Comparison of ENCODE assay signal across 8 cellular contexts in the genomic region with DNA sequence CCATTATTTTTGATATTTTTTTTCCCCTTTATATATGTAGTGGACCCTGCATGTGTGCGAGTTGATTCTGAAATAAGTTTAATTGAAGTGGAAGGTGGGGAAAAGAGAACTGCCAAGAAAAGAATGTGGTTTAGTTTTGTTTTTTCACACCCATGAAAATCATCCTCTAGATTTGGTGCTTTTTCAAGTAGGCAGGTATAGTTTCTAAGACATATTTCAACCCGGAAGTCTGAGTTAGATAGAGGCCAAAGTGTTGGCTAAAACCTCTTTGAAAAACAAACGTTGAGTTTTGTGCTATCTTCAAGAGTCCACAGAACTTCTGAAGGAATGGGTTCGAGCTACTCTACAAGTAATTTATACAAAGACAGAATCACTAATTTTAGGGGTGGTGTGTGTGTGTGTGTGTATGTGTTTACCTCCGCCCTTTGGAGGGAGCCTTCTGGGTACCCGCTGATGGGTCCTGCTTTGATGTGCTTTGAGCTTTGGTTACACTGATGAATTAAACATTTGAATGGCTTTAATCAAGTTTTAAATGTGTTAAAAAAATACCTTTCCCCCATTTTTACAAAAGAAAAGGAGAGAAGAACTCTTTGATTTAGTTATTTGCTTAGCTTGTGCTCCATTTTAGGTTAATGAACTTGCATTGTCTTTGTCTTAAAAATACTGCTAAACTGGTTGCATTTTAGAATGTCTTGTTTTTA. TPM values are rescaled to one million over a fixed set of nuclear protein-coding genes. Genes with fewer than 3 reads are reported as not detected.
DNase-seq lines count a peak whose midpoint lies in the region; ATAC-seq, FAIRE-seq and TF ChIP-seq lines count a peak whose summit lies in the region.

No MANE protein-coding gene starts in this region.

- H4K20me1 ChIP-seq in endothelial cell of umbilical vein (replicated peaks; ENCODE audit: control insufficient read depth, extremely low read depth, insufficient read depth, low read length): no peaks in the 10 kb centered on the region

- no peaks in the 10 kb centered on the region for H3K9me3 ChIP-seq in Peyer's patch
- H3K9me3 ChIP-seq in endothelial cell of umbilical vein (replicated peaks; ENCODE audit: control insufficient read depth, insufficient read depth, low read length): no peaks in the 10 kb centered on the region
- no peaks in the 10 kb centered on the region for H3K9me3 ChIP-seq in prostate gland

- H3K27ac ChIP-seq in Peyer's patch: peak overlapping the region in 3 of 4 donors; percentile 89 to 98 (median 98)
- no peak overlapping the region for H3K27ac ChIP-seq in endothelial cell of umbilical vein (ENCODE audit: insufficient read depth, low read depth, low read length)
- H3K27ac ChIP-seq in prostate gland: peak overlapping the region; percentile 88 to 97

- no peak overlapping the region for H2AFZ ChIP-seq in endothelial cell of umbilical vein (ENCODE audit: low read depth, low read length)

- dilution Hi-C loops in endothelial cell of umbilical vein (cut with MboI; ENCODE audit: extremely low pct_ligation_motif_present, low sequenced_read_pairs): no loop called here

- H3K9ac ChIP-seq in endothelial cell of umbilical vein (replicated peaks; ENCODE audit: extremely low read depth, insufficient read depth, low read length): no peak overlapping the region

- peak overlapping the region; percentile 86 for H3K4me2 ChIP-seq in endothelial cell of umbilical vein (ENCODE audit: insufficient read depth, low read length)

- intact Hi-C loops in endothelial cell of umbilical vein (cut with micrococcal nuclease): no loop called here
- intact Hi-C loops in prostate gland (cut with DNase I): loop anchor here (10.0 kb wide), 1 partner anchor 385 kb away; no protein-coding TSS in a partner anchor

- no peak for DNase-seq in GM12864 (ENCODE audit: low read depth)
- DNase-seq in Peyer's patch: no peak
- DNase-seq in endothelial cell of umbilical vein (ENCODE audit: low read depth, low spot score): no peak
- no peak for DNase-seq in prostate gland (ENCODE audit: low spot score)
- DNase-seq in NCI-H2196 treated with DMSO at 0.1 percent for 48 hours (lab: John Stamatoyannopoulos, UW; ENCODE audit: unreplicated experiment): no peak
- DNase-seq in HPDE6-E6E7 (ENCODE audit: extremely low spot score): no peak

- no peaks in the 10 kb centered on the region for H3K36me3 ChIP-seq in Peyer's patch
- H3K36me3 ChIP-seq in endothelial cell of umbilical vein (ENCODE audit: control insufficient read depth in 2 of 2, extremely low read depth in 1 of 2, insufficient read depth in 2 of 2, low read length in 2 of 2): no peaks in the 10 kb centered on the region
- H3K36me3 ChIP-seq in prostate gland: no peaks in the 10 kb centered on the region

- BruUV-seq in endothelial cell of umbilical vein (replicated peaks; lab: Mats Ljungman, UMichigan): TSS peak; percentile 10

- CTCF ChIA-PET in endothelial cell of umbilical vein (lab: Charles Lee): interaction anchor here (1.1 kb wide), 1 partner anchor 433 kb away, joined by 3 read pairs; no protein-coding TSS in a partner anchor

- TF ChIP-seq POLR2A in Peyer's patch (IDR thresholded peaks at IDR 0.05): no peak
- TF ChIP-seq POLR2A in endothelial cell of umbilical vein (IDR thresholded peaks at IDR 0.05; ENCODE audit: low read depth, low read length): no peak
- TF ChIP-seq POLR2A in prostate gland (IDR thresholded peaks at IDR 0.05): no peak

- 65% methylated on average over 6 of the region's 6 CpGs for WGBS in prostate gland

- H3K4me3 ChIP-seq in GM12864 (ENCODE audit: low read depth, low read length) (peak overlapping the region; percentile 86), Peyer's patch (peak overlapping the region in 2 of 4 donors; percentile 92 to 96), endothelial cell of umbilical vein (replicated peaks in 1 of 3; ENCODE audit: insufficient read depth in 1 of 3, low read depth in 1 of 3, low read length in 3 of 3) (peak overlapping the region in 1 of 3 experiments; percentile 65), prostate gland (peak overlapping the region; percentile 79 to 88)

- no peaks in the 10 kb centered on the region for H3K27me3 ChIP-seq in Peyer's patch
- no peaks in the 10 kb centered on the region for H3K27me3 ChIP-seq in endothelial cell of umbilical vein (ENCODE audit: control insufficient read depth in 2 of 2, insufficient read depth in 2 of 2, low read length in 2 of 2)
- no peaks in the 10 kb centered on the region for H3K27me3 ChIP-seq in prostate gland (replicated peaks; ENCODE audit: insufficient read depth)

- no peak for TF ChIP-seq CTCF in GM12864 (IDR thresholded peaks at IDR 0.05; ENCODE audit: low read depth, low read length, missing control alignments)
- no peak for TF ChIP-seq CTCF in Peyer's patch (IDR thresholded peaks at IDR 0.05)
- no peak for TF ChIP-seq CTCF in endothelial cell of umbilical vein (IDR thresholded peaks at IDR 0.05; ENCODE audit: extremely low read depth in 1 of 2, insufficient read depth in 1 of 2, low read depth in 1 of 2, low read length in 2 of 2)
- no peak for TF ChIP-seq CTCF in prostate gland (IDR thresholded peaks at IDR 0.05)

- H3K4me1 ChIP-seq in Peyer's patch (peaks cover 0 to 52% (median 2%) of the 10 kb centered on the region in 4 donors), endothelial cell of umbilical vein (ENCODE audit: control insufficient read depth, extremely low read depth, insufficient read depth, low read length) (peaks cover 13% of the 10 kb centered on the region), prostate gland (replicated peaks) (peaks cover 7% of the 10 kb centered on the region)

- H3K9me1 ChIP-seq in endothelial cell of umbilical vein (replicated peaks; ENCODE audit: control insufficient read depth, extremely low read depth, insufficient read depth, low read length): no peaks in the 10 kb centered on the region

- ATAC-seq in HG02610 (IDR thresholded peaks at IDR 0.05; ENCODE audit: unreplicated experiment) (no peak), HG03439 (IDR thresholded peaks at IDR 0.05; ENCODE audit: unreplicated experiment) (no peak)

- no peak for FAIRE-seq in endothelial cell of umbilical vein (lab: Jason Lieb, UNC)

- peaks cover 66% of the 10 kb centered on the region for H3K79me2 ChIP-seq in endothelial cell of umbilical vein (ENCODE audit: control insufficient read depth, insufficient read depth, low read length)

- POLR2A ChIA-PET in endothelial cell of umbilical vein (lab: Charles Lee): no interaction called here

TF ChIP-seq in endothelial cell of umbilical vein, 7 proteins besides CTCF, POLR2A, EP300 and RAD21:
- TF ChIP-seq POLR2AphosphoS5 (IDR thresholded peaks at IDR 0.05; ENCODE audit: insufficient read depth, low read depth, low read length) (no peak), MYC (IDR thresholded peaks at IDR 0.05; ENCODE audit: low read depth, low read length) (no peak), GATA2 (IDR thresholded peaks at IDR 0.05; ENCODE audit: insufficient read depth, insufficient read length, low read depth, low read length) (no peak), JUN (IDR thresholded peaks at IDR 0.05; ENCODE audit: borderline replicate concordance, insufficient read depth, insufficient read length, low read depth) (no peak), EZH2 (IDR thresholded peaks at IDR 0.05; ENCODE audit: borderline replicate concordance, low read depth, low read length, severe bottlenecking) (no peak), FOS (IDR thresholded peaks at IDR 0.05; ENCODE audit: borderline replicate concordance, insufficient read depth, low read length) (no peak)
- TF ChIP-seq, protein P1, sequence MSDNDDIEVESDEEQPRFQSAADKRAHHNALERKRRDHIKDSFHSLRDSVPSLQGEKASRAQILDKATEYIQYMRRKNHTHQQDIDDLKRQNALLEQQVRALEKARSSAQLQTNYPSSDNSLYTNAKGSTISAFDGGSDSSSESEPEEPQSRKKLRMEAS (IDR thresholded peaks at IDR 0.05; ENCODE audit: insufficient read depth, insufficient read length): no peak

RNA-seq across cellular contexts. Expression of a gene that starts 2.5 kb away (rescaled TPM):
- 100 to 1,000 TPM in 3 of 4 donors, 10 to 100 TPM in 1; 65.0 to 118 (median 113) TPM for total RNA-seq in Peyer's patch
- 30.8 and 33.0 TPM in 2 replicates for total RNA-seq in endothelial cell of umbilical vein
- polyA plus RNA-seq in endothelial cell of umbilical vein: 3.1 and 3.7 TPM in 2 replicates
- polyA plus RNA-seq in endothelial cell of umbilical vein (2011; cell fraction: cytosol; rRNA removed): 2.9 and 3.6 TPM in 2 replicates
- polyA plus RNA-seq in endothelial cell of umbilical vein (2011; cell fraction: nucleus; rRNA removed): 14.8 and 18.3 TPM in 2 replicates
- 8.7 and 10.9 TPM in 2 replicates for polyA plus RNA-seq in endothelial cell of umbilical vein (2012)
- polyA minus RNA-seq in endothelial cell of umbilical vein: 26.6 and 27.2 TPM in 2 replicates
- 12.1 TPM for polyA minus RNA-seq in endothelial cell of umbilical vein (2011; cell fraction: cytosol; rRNA and poly(A)+ RNA removed)
- polyA minus RNA-seq in endothelial cell of umbilical vein (2011; cell fraction: nucleus; rRNA and poly(A)+ RNA removed): 30.9 and 41.3 TPM in 2 replicates
- total RNA-seq in prostate gland: 10 to 100 TPM; 58.4 to 71.0 TPM
